ENCODE assay signal across 25 cellular contexts in the genomic region with DNA sequence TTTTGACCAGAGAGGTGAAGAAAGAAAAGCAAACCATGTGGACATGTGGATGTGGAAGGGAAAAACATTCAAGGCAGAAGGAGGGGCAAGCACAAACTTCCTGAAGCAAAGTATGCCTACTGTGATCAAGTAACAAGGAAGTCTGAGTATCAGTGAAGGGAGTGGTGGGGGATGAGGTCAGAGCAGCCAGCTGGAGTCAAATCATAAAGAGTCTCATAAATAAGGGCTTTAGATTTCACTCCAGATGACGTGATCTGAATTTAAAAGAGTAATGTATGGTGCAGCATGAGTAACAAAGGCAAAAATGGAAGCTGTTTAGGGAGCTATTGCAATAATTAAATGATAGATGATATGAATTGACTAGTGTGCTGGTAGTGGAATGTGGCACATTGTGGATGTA.
DNase-seq lines count a peak whose midpoint lies in the region; ATAC-seq and FAIRE-seq lines count a peak whose summit lies in the region.
"Had no signal": no experiment of that assay in that cellular context is flagged by ENCODE, and none has a peak within 500 bp of the region (broad histone marks: within the 10 kb centered on the region; RNA-seq: fewer than 3 reads in every experiment).

No MANE protein-coding gene starts in this region.

- no peak overlapping the region for H3K27ac ChIP-seq in SJCRH30
- H3K27ac ChIP-seq in small intestine (ENCODE audit: low read depth in 1 of 2, low read length in 1 of 2) = no peak overlapping the region
- H3K27ac ChIP-seq in GM23248 = no peak overlapping the region
- H3K27ac ChIP-seq: body of pancreas, SJSA1, tibial artery had no signal

- ATAC-seq in HG03135 (IDR thresholded peaks at IDR 0.05; ENCODE audit: unreplicated experiment) (no peak), HG02763 (IDR thresholded peaks at IDR 0.05; ENCODE audit: unreplicated experiment) (no peak)
- ATAC-seq: body of pancreas, Panc1 had no signal

- H3K79me2 ChIP-seq in GM23248 (ENCODE audit: insufficient read depth) = no peaks in the 10 kb centered on the region

- H3K9ac ChIP-seq in GM23248 = no peak overlapping the region

- H3K36me3 ChIP-seq in SJCRH30 (no peaks in the 10 kb centered on the region), small intestine (ENCODE audit: control insufficient read depth in 2 of 2, insufficient read depth in 2 of 2, low read length in 2 of 2) (no peaks in the 10 kb centered on the region), GM23248 (ENCODE audit: low read depth) (no peaks in the 10 kb centered on the region)
- H3K36me3 ChIP-seq: BE2C, MG63, SJSA1, tibial artery had no signal

- no peak overlapping the region for H2AFZ ChIP-seq in GM23248

- 3 to 36% (median 16%) methylated on average over 1 of the region's 1 CpG for WGBS in small intestine, 3 donors
- 0 to 3% methylated on average over 1 of the region's 1 CpG for WGBS in GM23248 (ENCODE audit: low coverage in 1 of 2, low lambda C conversion rate in 2 of 2, missing lambda C conversion rate in 2 of 2), 2 experiments

- H3K9me3 ChIP-seq in SJCRH30 (replicated peaks) (no peaks in the 10 kb centered on the region), small intestine (ENCODE audit: control insufficient read depth, low read depth) (no peaks in the 10 kb centered on the region), GM23248 (ENCODE audit: low read depth) (no peaks in the 10 kb centered on the region)
- H3K9me3 ChIP-seq: BE2C, body of pancreas, Caco-2, MG63, SJSA1, tibial artery had no signal

- no peaks in the 10 kb centered on the region; the same call in 1 of the 2 replicates for H3K9me2 ChIP-seq in GM23248 (ENCODE audit: insufficient read depth)

- H3K4me2 ChIP-seq in GM23248 (ENCODE audit: unreplicated experiment) = no peak overlapping the region

- FAIRE-seq in small intestine (lab: Jason Lieb, UNC) = no peak
- FAIRE-seq: A204.1, kidney had no signal

- H4K20me1 ChIP-seq in GM23248 (ENCODE audit: insufficient read depth) = no peaks in the 10 kb centered on the region

- in situ Hi-C loops in GM23248 (cut with MboI) = no loop called here

- H3F3A ChIP-seq in GM23248 (ENCODE audit: insufficient read depth) = no peaks in the 10 kb centered on the region

- H3K4me1 ChIP-seq in SJCRH30 = peaks cover 6% of the 10 kb centered on the region; the same call in 1 of the 2 replicates
- H3K4me1 ChIP-seq in small intestine (ENCODE audit: control insufficient read depth in 2 of 2, insufficient read depth in 1 of 2, low read depth in 1 of 2, low read length in 1 of 2) = no peaks in the 10 kb centered on the region
- H3K4me1 ChIP-seq in GM23248 (ENCODE audit: insufficient read depth) = no peaks in the 10 kb centered on the region
- H3K4me1 ChIP-seq: Caco-2, SJSA1, tibial artery had no signal

- H3K27me3 ChIP-seq in SJCRH30 (no peaks in the 10 kb centered on the region), small intestine (ENCODE audit: control insufficient read depth in 2 of 2, insufficient read depth in 2 of 2, low read length in 2 of 2) (no peaks in the 10 kb centered on the region), GM23248 (replicated peaks; ENCODE audit: insufficient read depth) (no peaks in the 10 kb centered on the region)
- H3K27me3 ChIP-seq: BE2C, body of pancreas, MG63, SJSA1, tibial artery had no signal

- DNase-seq in DMS53 (lab: John Stamatoyannopoulos, UW) (peak; percentile 55), DMS53 treated with DMSO at 0.1 percent for 48 hours (lab: John Stamatoyannopoulos, UW; ENCODE audit: unreplicated experiment) (no peak), SJCRH30 (peak; percentile 10 to 39), kidney tubule cell (ENCODE audit: low spot score) (peak; percentile 21), small intestine (peak; percentile 3), GM23248 (no peak)
- DNase-seq: activated CD4-positive, alpha-beta T cell treated with anti-CD3 and anti-CD28 coated beads, Interleukin-2, amount 50 U/mL, for 1 hour; activated naive CD8-positive, alpha-beta T cell treated with anti-CD3 and anti-CD28 coated beads for 36 hours; BE2C; body of pancreas; Caco-2; effector memory CD4-positive, alpha-beta T cell; kidney; mammary epithelial cell; MG63; NCI-H1436 treated with DMSO at 0.1 percent for 48 hours; NCI-H2171 treated with DMSO at 0.1 percent for 48 hours; retina; stimulated activated CD4-positive, alpha-beta T cell treated with anti-CD3 and anti-CD28 coated beads, Interleukin-12 subunit alpha, Interleukin-12 subunit beta, amount 100 ng/mL, for 4 hours; tibial artery had no signal

- H3K4me3 ChIP-seq in SJCRH30 (no peak overlapping the region), small intestine (ENCODE audit: low read depth in 1 of 2, low read length in 2 of 2) (no peak overlapping the region), GM23248 (no peak overlapping the region)
- H3K4me3 ChIP-seq: body of pancreas, MG63, SJSA1, tibial artery had no signal

Comparison
In these comparisons a context has a peak if more than half of its experiments do, and no peak if none do; other contexts are left out.
1. DNase-seq: peak in DMS53 (single experiment), SJCRH30 (2 of 2), kidney tubule cell (single experiment) and small intestine (single experiment); none in DMS53 treated with DMSO at 0.1 percent for 48 hours (single experiment) and GM23248 (single experiment).